Comparison of ENCODE assay signal across 23 cellular contexts in the genomic region with DNA sequence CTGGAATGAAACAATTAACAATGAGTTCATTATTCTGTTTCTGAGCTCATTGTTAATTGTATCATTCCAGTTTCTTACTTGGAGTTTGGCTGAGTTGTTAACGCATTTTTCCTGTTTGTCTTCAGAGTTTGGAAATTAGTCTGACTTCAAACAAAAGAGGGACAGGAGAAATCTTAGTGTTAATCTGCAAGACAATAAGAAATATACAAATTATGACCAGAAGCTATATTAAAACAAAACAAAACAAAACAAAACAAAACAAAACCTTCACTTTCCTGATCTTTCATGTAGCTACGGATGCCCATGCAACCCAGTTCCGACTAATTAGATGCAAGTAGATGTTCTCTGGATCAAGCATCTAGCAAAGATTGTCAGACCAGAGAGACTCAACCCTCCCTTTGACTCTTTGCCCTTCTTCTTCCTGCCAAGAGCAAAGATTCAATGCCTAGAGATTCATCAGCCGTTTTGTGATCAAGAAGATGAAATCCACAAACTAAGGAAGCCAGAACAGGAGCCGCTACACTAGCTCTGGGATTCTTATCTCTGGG.
DNase-seq lines count a peak whose midpoint lies in the region; ATAC-seq and TF ChIP-seq lines count a peak whose summit lies in the region.
"Had no signal": no experiment of that assay in that cellular context is flagged by ENCODE, and none has a peak within 500 bp of the region (broad histone marks: within the 10 kb centered on the region; RNA-seq: fewer than 3 reads in every experiment).

No MANE protein-coding gene starts in this region.

- no peak overlapping the region for H3K9ac ChIP-seq in mesendoderm (ENCODE audit: low read length)

- no peaks in the 10 kb centered on the region for H3K9me3 ChIP-seq in cardiac muscle cell (ENCODE audit: low read depth)
- no peaks in the 10 kb centered on the region for H3K9me3 ChIP-seq in ovary
- no peaks in the 10 kb centered on the region for H3K9me3 ChIP-seq in HAP-1

- no CpG with 5 or more reads among the region's 5 CpGs for WGBS in mesendoderm (ENCODE audit: extremely low coverage, insufficient coverage, low lambda C conversion rate)
- WGBS in ovary, 3 donors, result 66 to 69% (median 67%) methylated on average over 5 of the region's 5 CpGs

- H3K79me2 ChIP-seq in mesendoderm (ENCODE audit: control insufficient read depth, insufficient read depth, low read length), result no peaks in the 10 kb centered on the region

- no peak overlapping the region for H2BK120ac ChIP-seq in mesendoderm (ENCODE audit: low read depth, low read length)

- H3K4me2 ChIP-seq in mesendoderm (ENCODE audit: low read length), result no peak overlapping the region
- H3K4me2 ChIP-seq: GM23338 had no signal

- no peak for TF ChIP-seq POLR2A in ovary (IDR thresholded peaks at IDR 0.05)

- H4K8ac ChIP-seq in mesendoderm (ENCODE audit: low read depth, low read length), result no peak overlapping the region

- no peaks in the 10 kb centered on the region for H3K79me1 ChIP-seq in mesendoderm (ENCODE audit: low read length)

- DNase-seq in cardiac muscle cell (ENCODE audit: low read depth in 1 of 2, low spot score in 1 of 2), result no peak
- DNase-seq in left ventricle myocardium superior, result no peak
- peak; percentile 34 for DNase-seq in mesendoderm
- peak; percentile 34 for DNase-seq in retina
- no peak for DNase-seq in ovary
- no peak for DNase-seq in HAP-1 (ENCODE audit: low spot score in 2 of 2)
- no peak for DNase-seq in Right ventricle myocardium inferior (ENCODE audit: missing footprints)
- DNase-seq: AML-193; Calu3; CD8-positive, alpha-beta memory T cell; DMS153; NCI-H1105; NCI-H146; NCI-H2029; NCI-H226; NCI-H524; NCI-H82; OCI-M1; Right ventricle myocardium superior had no signal

- H2AK5ac ChIP-seq in mesendoderm (ENCODE audit: low read length), result no peak overlapping the region

- no peak overlapping the region for H3K56ac ChIP-seq in mesendoderm (ENCODE audit: low read length)

- H4K5ac ChIP-seq in mesendoderm (ENCODE audit: low read length), result no peak overlapping the region

- H3K27ac ChIP-seq in cardiac muscle cell (peak overlapping the region; percentile 42), mesendoderm (ENCODE audit: low read depth, low read length) (no peak overlapping the region), ovary (no peak overlapping the region)
- H3K27ac ChIP-seq: C4-2B had no signal

- no peak overlapping the region for H3K23ac ChIP-seq in mesendoderm (ENCODE audit: low read length)

- in situ Hi-C loops in HAP-1 (cut with MboI; ENCODE audit: low sequenced_read_pairs), result no loop called here

- TF ChIP-seq EP300 in ovary (IDR thresholded peaks at IDR 0.05), result no peak

- TF ChIP-seq CTCF in cardiac muscle cell (IDR thresholded peaks at IDR 0.05; ENCODE audit: low read depth, low read length) (no peak), ovary (IDR thresholded peaks at IDR 0.05) (no peak)

- no peak overlapping the region for H3K4ac ChIP-seq in mesendoderm (ENCODE audit: low read depth, low read length)

- ATAC-seq in left ventricle myocardium superior (no peak), GM21786 (IDR thresholded peaks at IDR 0.05; ENCODE audit: unreplicated experiment) (no peak), Right ventricle myocardium inferior (no peak)
- ATAC-seq: GM23338, HCT116 had no signal

- H3K27me3 ChIP-seq in cardiac muscle cell (no peaks in the 10 kb centered on the region), mesendoderm (ENCODE audit: insufficient read depth, low read length, poor library complexity) (no peaks in the 10 kb centered on the region), ovary (no peaks in the 10 kb centered on the region), HAP-1 (ENCODE audit: low read depth) (no peaks in the 10 kb centered on the region)

- intact Hi-C loops in left ventricle myocardium superior (cut with micrococcal nuclease), result no loop called here
- intact Hi-C loops in ovary (cut with DNase I), result no loop called here
- intact Hi-C loops in Right ventricle myocardium inferior (cut with DNase I), result no loop called here

- peak overlapping the region; percentile 41 for H3K18ac ChIP-seq in mesendoderm (ENCODE audit: low read length)

- H3K36me3 ChIP-seq in cardiac muscle cell, result no peaks in the 10 kb centered on the region
- no peaks in the 10 kb centered on the region for H3K36me3 ChIP-seq in mesendoderm (ENCODE audit: control insufficient read depth, insufficient read depth, low read length)
- H3K36me3 ChIP-seq in ovary, result no peaks in the 10 kb centered on the region
- H3K36me3 ChIP-seq in HAP-1 (replicated peaks), result no peaks in the 10 kb centered on the region

- no peak overlapping the region for H2BK5ac ChIP-seq in mesendoderm (ENCODE audit: low read length)

- H3K4me1 ChIP-seq in cardiac muscle cell (ENCODE audit: low read depth) (peaks cover 43% of the 10 kb centered on the region), mesendoderm (ENCODE audit: control insufficient read depth, low read depth, low read length) (no peaks in the 10 kb centered on the region), ovary (ENCODE audit: insufficient read depth) (no peaks in the 10 kb centered on the region), HAP-1 (peaks cover 4% of the 10 kb centered on the region)

- no peak overlapping the region for H2BK15ac ChIP-seq in mesendoderm (replicated peaks; ENCODE audit: low read depth)

- no peak overlapping the region for H3K4me3 ChIP-seq in cardiac muscle cell
- H3K4me3 ChIP-seq in mesendoderm (ENCODE audit: low read length), result no peak overlapping the region
- no peak overlapping the region for H3K4me3 ChIP-seq in ovary
- no peak overlapping the region for H3K4me3 ChIP-seq in HAP-1
- H3K4me3 ChIP-seq: GM23338 had no signal

Comparison
In these comparisons a context has a peak if more than half of its experiments do, and no peak if none do; other contexts are left out.
1. DNase-seq: peak in mesendoderm (single experiment) and retina (single experiment); none in cardiac muscle cell (0 of 2), left ventricle myocardium superior (single experiment), ovary (0 of 5), HAP-1 (0 of 2) and Right ventricle myocardium inferior (single experiment).